In genomic region chr6:64729522-64729921, GRCh38 we compare ENCODE assay signal across 37 cellular contexts.
"Had no signal": no experiment of that assay in that cellular context is flagged by ENCODE, and none has a peak within 500 bp of the region (broad histone marks: within the 10 kb centered on the region; RNA-seq: fewer than 3 reads in every experiment).

No MANE protein-coding gene starts in this region.

- H3K4me1 ChIP-seq: ascending aorta had no signal

- H3K27ac Mint-ChIP-seq: activated B cell treated with CpG ODN at 0.5 μM for 24 hours; activated CD4-positive, alpha-beta memory T cell treated with anti-CD3 and anti-CD28 coated beads for 36 hours; activated CD4-positive, alpha-beta T cell treated with anti-CD3 and anti-CD28 coated beads, Interleukin-2, amount 10 ng/mL, durations not matched to agents 24 days and 14 days; activated CD8-positive, alpha-beta memory T cell treated with anti-CD3 and anti-CD28 coated beads, Interleukin-2, amount 10 ng/mL, durations not matched to agents 7 days and 5 days; activated CD8-positive, alpha-beta T cell treated with anti-CD3 and anti-CD28 coated beads, Interleukin-2, amount 10 ng/mL, durations not matched to agents 7 days and 5 days; activated naive CD4-positive, alpha-beta T cell treated with anti-CD3 and anti-CD28 coated beads, Interleukin-2, amount 10 ng/mL, durations not matched to agents 7 days and 5 days; activated naive CD4-positive, alpha-beta T cell treated with anti-CD3 and anti-CD28 coated beads, Interleukin-2, amount 50 U/mL, for 24 hours; activated naive CD8-positive, alpha-beta T cell; activated naive CD8-positive, alpha-beta T cell treated with anti-CD3 and anti-CD28 coated beads, Interleukin-2, amount 10 ng/mL, durations not matched to agents 7 days and 5 days; activated naive CD8-positive, alpha-beta T cell treated with anti-CD3 and anti-CD28 coated beads, Interleukin-2, amount 50 U/mL, for 24 hours; activated T-cell treated with anti-CD3 and anti-CD28 coated beads, Interleukin-2, amount 50 U/mL, for 24 hours; activated T-helper 2 cell treated with anti-CD3 and anti-CD28 coated beads, Interferon-gamma antibody, Interleukin-2, Interleukin-4, amounts not matched to agents 10 μg/mL and 5 μg/mL and 100 μg/mL, durations not matched to agents 14 hours and 24 hours and 36 hours; brain; T-helper 1 cell treated with Interleukin-12 subunit alpha and Interleukin-12 subunit beta and Interleukin-4 antibody, amounts not matched to agents 30 μg/mL and 1 μg/mL, for 36 hours; T-helper 2 cell treated with Interferon-gamma antibody and Interleukin-4, amounts not matched to agents 5 μg/mL and 100 μg/mL, for 36 hours had no signal

- H3K27me3 ChIP-seq: ascending aorta, cardiac muscle cell had no signal

- FAIRE-seq: bronchial epithelial cell, TTC549 had no signal

- DNase-seq: activated B cell treated with CpG ODN at 0.5 μM for 24 hours; activated CD4-positive, alpha-beta memory T cell treated with anti-CD3 and anti-CD28 coated beads for 36 hours; activated CD4-positive, alpha-beta T cell treated with anti-CD3 and anti-CD28 coated beads for 4 hours; activated CD4-positive, alpha-beta T cell treated with anti-CD3 and anti-CD28 coated beads, Interleukin-2, amount 10 ng/mL, durations not matched to agents 24 days and 14 days; activated CD4-positive, alpha-beta T cell treated with anti-CD3 and anti-CD28 coated beads, Interleukin-2, amount 50 U/mL, for 1 hour; activated CD4-positive, alpha-beta T cell treated with anti-CD3 and anti-CD28 coated beads, Interleukin-2, amount 50 U/mL, for 4 hours; activated CD4-positive, CD25-positive, alpha-beta regulatory T cell treated with anti-CD3 and anti-CD28 coated beads, Interleukin-2, amount 50 U/mL, for 72 hours; activated CD8-positive, alpha-beta memory T cell treated with anti-CD3 and anti-CD28 coated beads for 24 hours; activated CD8-positive, alpha-beta memory T cell treated with anti-CD3 and anti-CD28 coated beads, Interleukin-2, amount 10 ng/mL, durations not matched to agents 7 days and 5 days; activated CD8-positive, alpha-beta memory T cell treated with anti-CD3 and anti-CD28 coated beads, Interleukin-2, amount 50 U/mL, for 48 hours; activated CD8-positive, alpha-beta T cell treated with anti-CD3 and anti-CD28 coated beads, Interleukin-2, amount 10 ng/mL, durations not matched to agents 7 days and 5 days; activated effector memory CD4-positive, alpha-beta T cell treated with Interleukin-2 at 50 U/mL for 16 hours; activated gamma-delta T cell; activated naive CD4-positive, alpha-beta T cell treated with anti-CD3 and anti-CD28 coated beads, Interleukin-2, amount 10 ng/mL, durations not matched to agents 7 days and 5 days; activated naive CD4-positive, alpha-beta T cell treated with Interleukin-2 at 50 U/mL for 16 hours; activated naive CD8-positive, alpha-beta T cell treated with anti-CD3 and anti-CD28 coated beads, Interleukin-2, amount 10 ng/mL, durations not matched to agents 7 days and 5 days; activated naive CD8-positive, alpha-beta T cell treated with anti-CD3 and anti-CD28 coated beads, Interleukin-2, amount 50 U/mL, for 24 hours; activated T-cell treated with anti-CD3 and anti-CD28 coated beads, Interleukin-2, amount 50 U/mL, for 24 hours; activated T-cell treated with anti-CD3 and anti-CD28 coated beads, Interleukin-2, amount 50 U/mL, for 48 hours; amygdala; anterior cingulate cortex; caudate nucleus; cerebellar nuclear complex; T-helper 2 cell; T-helper 9 cell had no signal

- ATAC-seq: activated CD8-positive, alpha-beta memory T cell treated with anti-CD3 and anti-CD28 coated beads, Interleukin-2, amount 10 ng/mL, durations not matched to agents 7 days and 5 days; activated CD8-positive, alpha-beta T cell treated with anti-CD3 and anti-CD28 coated beads, Interleukin-2, amount 10 ng/mL, durations not matched to agents 7 days and 5 days; activated naive CD8-positive, alpha-beta T cell treated with anti-CD3 and anti-CD28 coated beads, Interleukin-2, amount 50 U/mL, for 24 hours had no signal

- H3K27me3 Mint-ChIP-seq: activated B cell treated with CpG ODN at 0.5 μM for 24 hours; activated CD4-positive, alpha-beta memory T cell treated with anti-CD3 and anti-CD28 coated beads for 36 hours; activated CD4-positive, alpha-beta T cell treated with anti-CD3 and anti-CD28 coated beads, Interleukin-2, amount 10 ng/mL, durations not matched to agents 24 days and 14 days; activated CD8-positive, alpha-beta memory T cell treated with anti-CD3 and anti-CD28 coated beads, Interleukin-2, amount 10 ng/mL, durations not matched to agents 7 days and 5 days; activated naive CD4-positive, alpha-beta T cell treated with anti-CD3 and anti-CD28 coated beads, Interleukin-2, amount 10 ng/mL, durations not matched to agents 7 days and 5 days; activated naive CD4-positive, alpha-beta T cell treated with anti-CD3 and anti-CD28 coated beads, Interleukin-2, amount 50 U/mL, for 24 hours; activated naive CD8-positive, alpha-beta T cell; activated naive CD8-positive, alpha-beta T cell treated with anti-CD3 and anti-CD28 coated beads, Interleukin-2, amount 10 ng/mL, durations not matched to agents 7 days and 5 days; activated naive CD8-positive, alpha-beta T cell treated with anti-CD3 and anti-CD28 coated beads, Interleukin-2, amount 50 U/mL, for 24 hours; activated T-cell treated with anti-CD3 and anti-CD28 coated beads, Interleukin-2, amount 50 U/mL, for 24 hours; brain; central memory CD8-positive, alpha-beta T cell had no signal

- H3K4me1 Mint-ChIP-seq: activated B cell treated with CpG ODN at 0.5 μM for 24 hours; activated CD4-positive, alpha-beta T cell treated with anti-CD3 and anti-CD28 coated beads, Interleukin-2, amount 10 ng/mL, durations not matched to agents 24 days and 14 days; activated CD8-positive, alpha-beta memory T cell treated with anti-CD3 and anti-CD28 coated beads, Interleukin-2, amount 10 ng/mL, durations not matched to agents 7 days and 5 days; activated naive CD4-positive, alpha-beta T cell treated with anti-CD3 and anti-CD28 coated beads, Interleukin-2, amount 10 ng/mL, durations not matched to agents 7 days and 5 days; activated naive CD4-positive, alpha-beta T cell treated with anti-CD3 and anti-CD28 coated beads, Interleukin-2, amount 50 U/mL, for 24 hours; activated naive CD8-positive, alpha-beta T cell treated with anti-CD3 and anti-CD28 coated beads, Interleukin-2, amount 10 ng/mL, durations not matched to agents 7 days and 5 days; activated naive CD8-positive, alpha-beta T cell treated with anti-CD3 and anti-CD28 coated beads, Interleukin-2, amount 50 U/mL, for 24 hours; brain; central memory CD8-positive, alpha-beta T cell had no signal

- H3K4me3 ChIP-seq: ascending aorta, cardiac muscle cell had no signal

- H3K36me3 Mint-ChIP-seq: activated CD4-positive, alpha-beta memory T cell treated with anti-CD3 and anti-CD28 coated beads for 36 hours; activated CD8-positive, alpha-beta memory T cell treated with anti-CD3 and anti-CD28 coated beads, Interleukin-2, amount 10 ng/mL, durations not matched to agents 7 days and 5 days; activated naive CD4-positive, alpha-beta T cell treated with anti-CD3 and anti-CD28 coated beads, Interleukin-2, amount 10 ng/mL, durations not matched to agents 7 days and 5 days; activated naive CD4-positive, alpha-beta T cell treated with anti-CD3 and anti-CD28 coated beads, Interleukin-2, amount 50 U/mL, for 24 hours; activated naive CD8-positive, alpha-beta T cell; activated naive CD8-positive, alpha-beta T cell treated with anti-CD3 and anti-CD28 coated beads, Interleukin-2, amount 10 ng/mL, durations not matched to agents 7 days and 5 days; brain had no signal

- H3K36me3 ChIP-seq: ascending aorta, cardiac muscle cell had no signal

- H3K4me3 Mint-ChIP-seq: activated B cell treated with CpG ODN at 0.5 μM for 24 hours; activated CD4-positive, alpha-beta memory T cell treated with anti-CD3 and anti-CD28 coated beads for 36 hours; activated CD4-positive, alpha-beta T cell treated with anti-CD3 and anti-CD28 coated beads, Interleukin-2, amount 10 ng/mL, durations not matched to agents 24 days and 14 days; activated CD8-positive, alpha-beta memory T cell treated with anti-CD3 and anti-CD28 coated beads, Interleukin-2, amount 10 ng/mL, durations not matched to agents 7 days and 5 days; activated CD8-positive, alpha-beta T cell treated with anti-CD3 and anti-CD28 coated beads, Interleukin-2, amount 10 ng/mL, durations not matched to agents 7 days and 5 days; activated naive CD4-positive, alpha-beta T cell treated with anti-CD3 and anti-CD28 coated beads, Interleukin-2, amount 10 ng/mL, durations not matched to agents 7 days and 5 days; activated naive CD4-positive, alpha-beta T cell treated with anti-CD3 and anti-CD28 coated beads, Interleukin-2, amount 50 U/mL, for 24 hours; activated naive CD8-positive, alpha-beta T cell; activated naive CD8-positive, alpha-beta T cell treated with anti-CD3 and anti-CD28 coated beads, Interleukin-2, amount 10 ng/mL, durations not matched to agents 7 days and 5 days; activated naive CD8-positive, alpha-beta T cell treated with anti-CD3 and anti-CD28 coated beads, Interleukin-2, amount 50 U/mL, for 24 hours; activated T-cell treated with anti-CD3 and anti-CD28 coated beads, Interleukin-2, amount 50 U/mL, for 24 hours; brain; central memory CD8-positive, alpha-beta T cell; T-helper 1 cell treated with Interleukin-12 subunit alpha and Interleukin-12 subunit beta and Interleukin-4 antibody, amounts not matched to agents 30 μg/mL and 1 μg/mL, for 36 hours; T-helper 2 cell treated with Interferon-gamma antibody and Interleukin-4, amounts not matched to agents 5 μg/mL and 100 μg/mL, for 36 hours had no signal

- H3K9me3 ChIP-seq: ascending aorta had no signal

- H3K27ac ChIP-seq: ascending aorta, cardiac muscle cell, VCaP had no signal
